ENCODE assay signal across 9 cellular contexts in genomic region chr2:805664-806063, GRCh38.
"Had no signal": no experiment of that assay in that cellular context is flagged by ENCODE, and none has a peak within 500 bp of the region (broad histone marks: within the 10 kb centered on the region; RNA-seq: fewer than 3 reads in every experiment).

No MANE protein-coding gene starts in this region.

- H3K36me3 ChIP-seq: HAP-1 had no signal

- H3K4me1 ChIP-seq: HAP-1 had no signal

- H3K27ac ChIP-seq: GM23248, HL-60 had no signal

- H2AFZ ChIP-seq: GM23248 had no signal

- H3K9ac ChIP-seq: GM23248 had no signal

- H3K9me3 ChIP-seq: HAP-1 had no signal

- H3K4me3 ChIP-seq: GM23248, HAP-1 had no signal

- DNase-seq: GM23248, GOT3, H7, HFFc6, KBM-7 had no signal

- ATAC-seq: HCT116, HepG2 had no signal
